ENCODE assay signal across 25 cellular contexts in genomic region chr6:48236375-48236774, GRCh38.
"Had no signal": no experiment of that assay in that cellular context is flagged by ENCODE, and none has a peak within 500 bp of the region (broad histone marks: within the 10 kb centered on the region; RNA-seq: fewer than 3 reads in every experiment).

No MANE protein-coding gene starts in this region.

- ATAC-seq: effector memory CD8-positive, alpha-beta T cell; esophagus mucosa; foreskin keratinocyte; gastrocnemius medialis; gastroesophageal sphincter; heart left ventricle; heart right ventricle had no signal

- H3K36me3 ChIP-seq: colonic mucosa, esophagus muscularis mucosa, esophagus squamous epithelium, gastrocnemius medialis, gastroesophageal sphincter, heart left ventricle, heart right ventricle had no signal

- H3K9me3 ChIP-seq: colonic mucosa had no signal

- DNase-seq: colonic mucosa; cortex of kidney; dermis blood vessel endothelial cell; dorsolateral prefrontal cortex; effector CD4-positive, alpha-beta T cell; effector CD8-positive, alpha-beta T cell; effector memory CD4-positive, alpha-beta T cell; effector memory CD8-positive, alpha-beta T cell; endodermal cell; erythroblast; esophagus squamous epithelium; foreskin fibroblast; foreskin keratinocyte; foreskin melanocyte; gastrocnemius medialis; glutamatergic neuron; head of caudate nucleus; heart left ventricle; heart right ventricle had no signal

- H3K4me1 ChIP-seq: colonic mucosa, esophagus muscularis mucosa, esophagus squamous epithelium, gastrocnemius medialis, gastroesophageal sphincter, heart left ventricle, heart right ventricle had no signal

- H3K27ac ChIP-seq: colonic mucosa, coronary artery, dorsolateral prefrontal cortex, epithelial cell of prostate, esophagus muscularis mucosa, esophagus squamous epithelium, foreskin keratinocyte, gastrocnemius medialis, gastroesophageal sphincter, heart left ventricle, heart right ventricle, hepatocyte had no signal

- H3K4me3 ChIP-seq: colonic mucosa, coronary artery, dorsolateral prefrontal cortex, esophagus muscularis mucosa, esophagus squamous epithelium, gastrocnemius medialis, gastroesophageal sphincter, heart left ventricle, heart right ventricle, hepatocyte had no signal
